In the genomic region with DNA sequence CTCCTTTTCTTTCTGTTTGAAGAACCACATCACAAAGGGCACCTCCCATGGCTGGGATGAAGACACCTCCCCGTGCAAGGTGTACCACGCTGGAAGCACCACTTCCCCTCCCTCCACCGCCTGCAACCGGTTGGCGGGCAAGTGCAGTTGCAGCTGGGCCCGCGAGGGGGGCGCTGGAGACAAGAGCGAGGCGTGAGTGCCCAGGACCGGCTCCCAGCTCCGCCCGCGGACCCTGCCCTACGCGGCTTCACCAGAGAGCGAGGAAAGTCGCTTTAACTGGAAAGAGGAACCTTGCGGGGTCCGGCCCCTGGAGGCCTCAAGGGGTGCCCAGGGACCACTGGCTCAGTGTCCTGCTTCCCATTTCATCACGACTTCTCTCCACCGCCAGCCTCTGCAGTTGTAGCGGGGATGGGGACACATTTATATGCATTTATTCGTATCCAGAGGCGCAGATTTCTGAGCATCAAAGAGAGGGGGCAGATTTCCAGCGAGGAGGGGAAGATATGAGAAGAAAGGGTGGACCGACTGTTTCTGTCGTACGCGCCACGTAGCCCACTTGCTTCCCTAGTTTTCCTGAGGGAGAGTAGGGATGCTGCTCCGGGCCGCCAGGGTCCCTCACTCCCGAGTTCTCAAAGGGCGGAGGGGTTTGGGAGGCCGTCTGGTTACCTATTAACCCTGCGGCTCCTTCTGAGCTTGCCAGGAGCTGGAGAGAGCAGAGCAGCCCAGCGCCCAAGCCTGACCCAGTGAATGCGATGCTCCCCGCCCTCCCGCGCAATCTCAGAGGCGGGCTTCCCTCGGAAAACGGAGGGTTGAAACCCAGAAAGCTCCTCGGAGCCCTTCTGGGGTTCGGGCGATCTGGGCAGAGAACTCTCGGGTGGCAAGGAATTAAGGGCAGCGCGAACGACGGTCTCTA, we compare ENCODE assay signal across 8 cellular contexts.
A peak's percentile ranks its signal among the peaks of the same experiment; 100 is the strongest.
DNase-seq lines count a peak whose midpoint lies in the region; ATAC-seq and TF ChIP-seq lines count a peak whose summit lies in the region.

No MANE protein-coding gene starts in this region.

- H3K36me3 Mint-ChIP-seq in stimulated activated naive B cell treated with anti-CD40 and anti-IgM and Interleukin-4, amounts not matched to agents 10 μg/mL and 1 μg/mL and 100 μg/mL, for 72 hours, result peaks cover 0 to 3% of the 10 kb centered on the region in 2 donors

- ATAC-seq in GM18858 (IDR thresholded peaks at IDR 0.05; ENCODE audit: unreplicated experiment) (peak; percentile 50), HG03064 (IDR thresholded peaks at IDR 0.05; ENCODE audit: low read depth, unreplicated experiment) (peak; percentile 46)
- ATAC-seq in stimulated activated naive B cell treated with anti-CD40 and anti-IgM and Interleukin-4, amounts not matched to agents 10 μg/mL and 1 μg/mL and 100 μg/mL, for 72 hours (replicated peaks), result peak; percentile 73 to 76

- no peaks in the 10 kb centered on the region for H3K9me3 Mint-ChIP-seq in stimulated activated naive B cell treated with anti-CD40 and anti-IgM and Interleukin-4, amounts not matched to agents 10 μg/mL and 1 μg/mL and 100 μg/mL, for 72 hours

- peak overlapping the region; percentile 84 to 85 for H3K4me3 Mint-ChIP-seq in stimulated activated naive B cell treated with anti-CD40 and anti-IgM and Interleukin-4, amounts not matched to agents 10 μg/mL and 1 μg/mL and 100 μg/mL, for 72 hours

- TF ChIP-seq CTCF in AG09319 (IDR thresholded peaks at IDR 0.05; ENCODE audit: low read depth, low read length), result peak; percentile 78

- peaks cover 31 to 51% of the 10 kb centered on the region in 2 donors for H3K4me1 Mint-ChIP-seq in stimulated activated naive B cell treated with anti-CD40 and anti-IgM and Interleukin-4, amounts not matched to agents 10 μg/mL and 1 μg/mL and 100 μg/mL, for 72 hours

- peak; percentile 5 for DNase-seq in AG09319 (ENCODE audit: extremely low read depth, low read depth)
- DNase-seq in NCI-H774 (lab: John Stamatoyannopoulos, UW), result peak; percentile 72
- DNase-seq in activated T-cell treated with anti-CD3 and anti-CD28 coated beads for 24 hours (ENCODE audit: low read depth), result peak; percentile 55
- DNase-seq in epidermal melanocyte (ENCODE audit: insufficient read length, low spot score), result peak; percentile 71
- peak; percentile 51 for DNase-seq in middle frontal gyrus (ENCODE audit: extremely low spot score, low spot score)
- DNase-seq in stimulated activated naive B cell treated with anti-CD40 and anti-IgM and Interleukin-4, amounts not matched to agents 10 μg/mL and 1 μg/mL and 100 μg/mL, for 72 hours, result peak; percentile 79

- H3K27ac Mint-ChIP-seq in stimulated activated naive B cell treated with anti-CD40 and anti-IgM and Interleukin-4, amounts not matched to agents 10 μg/mL and 1 μg/mL and 100 μg/mL, for 72 hours, result peak overlapping the region; percentile 89

- no peaks in the 10 kb centered on the region for H3K27me3 Mint-ChIP-seq in stimulated activated naive B cell treated with anti-CD40 and anti-IgM and Interleukin-4, amounts not matched to agents 10 μg/mL and 1 μg/mL and 100 μg/mL, for 72 hours

Comparison
In these comparisons a context has a peak if more than half of its experiments do, and no peak if none do; other contexts are left out.
1. Peak in every context shown above with its lines: DNase-seq and ATAC-seq.
2. DNase-seq: peak in every context shown above with its lines; median percentile 79 in stimulated activated naive B cell treated with anti-CD40 and anti-IgM and Interleukin-4, amounts not matched to agents 10 μg/mL and 1 μg/mL and 100 μg/mL, for 72 hours; 72 in NCI-H774; 71 in epidermal melanocyte; 55 in activated T-cell treated with anti-CD3 and anti-CD28 coated beads for 24 hours; 51 in middle frontal gyrus; 5 in AG09319.